Comparison of ENCODE assay signal across 31 cellular contexts in the genomic region with DNA sequence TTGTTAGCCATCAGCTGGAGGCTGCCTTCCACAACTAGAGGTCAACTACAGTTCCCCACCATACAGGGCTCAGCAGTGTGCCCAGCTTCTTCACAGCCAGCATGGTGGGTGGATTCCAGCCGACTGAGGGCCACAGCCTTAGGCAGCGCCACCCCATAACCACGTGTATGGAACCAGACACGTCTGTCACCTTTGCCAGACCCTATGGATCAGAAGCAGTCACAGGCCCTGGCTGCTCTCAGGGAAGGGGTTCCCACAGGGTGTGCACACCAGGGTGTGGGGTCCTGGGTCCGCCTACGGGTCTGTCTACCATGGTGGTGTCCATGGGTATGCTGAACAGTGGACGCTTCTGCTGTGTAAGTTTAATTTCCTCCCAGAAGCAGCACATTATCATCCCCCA.
"Had no signal": no experiment of that assay in that cellular context is flagged by ENCODE, and none has a peak within 500 bp of the region (broad histone marks: within the 10 kb centered on the region; RNA-seq: fewer than 3 reads in every experiment).

No MANE protein-coding gene starts in this region.

- H3K9me3 ChIP-seq: ascending aorta had no signal

- DNase-seq: activated B cell treated with CpG ODN at 0.5 μM for 24 hours; activated CD4-positive, alpha-beta T cell treated with anti-CD3 and anti-CD28 coated beads for 48 hours; activated CD4-positive, alpha-beta T cell treated with anti-CD3 and anti-CD28 coated beads, Interleukin-2, amount 50 U/mL, for 4 hours; activated CD4-positive, CD25-positive, alpha-beta regulatory T cell treated with anti-CD3 and anti-CD28 coated beads, Interleukin-2, amount 50 U/mL, for 72 hours; activated CD8-positive, alpha-beta T cell treated with anti-CD3 and anti-CD28 coated beads for 36 hours; activated gamma-delta T cell; activated naive CD4-positive, alpha-beta T cell treated with Interleukin-2 at 50 U/mL for 16 hours; activated naive CD8-positive, alpha-beta T cell treated with anti-CD3 and anti-CD28 coated beads, Interleukin-2, amount 10 ng/mL, durations not matched to agents 7 days and 5 days; activated T-cell treated with anti-CD3 and anti-CD28 coated beads, Interleukin-2, amount 50 U/mL, for 1 hour; activated T-cell treated with anti-CD3 and anti-CD28 coated beads, Interleukin-2, amount 50 U/mL, for 72 hours; amygdala; Kasumi-1; KG1; MG63; NCI-H1048; NCI-H1105 treated with DMSO at 0.1 percent for 48 hours; NCI-H1436; NCI-H1694; NCI-H2029; NCI-H345; NCI-H524 treated with DMSO at 0.1 percent for 48 hours; NCI-H748 treated with DMSO at 0.1 percent for 48 hours; NK-92 treated with Interleukin-12 subunit alpha and Interleukin-12 subunit beta, amount 100 ng/mL, for 24 hours; Right ventricle myocardium superior; SW 1271; T-helper 1 cell; T-helper 2 cell; T-helper 9 cell had no signal

- H3K27ac ChIP-seq: ascending aorta, cardiac muscle cell, VCaP had no signal

- H3K27me3 ChIP-seq: ascending aorta, cardiac muscle cell, MG63 had no signal

- H3K4me1 ChIP-seq: ascending aorta had no signal

- H3K36me3 ChIP-seq: ascending aorta, cardiac muscle cell, MG63 had no signal

- H3K4me3 ChIP-seq: ascending aorta, cardiac muscle cell, MG63 had no signal
